In genomic region chr9:96141666-96142065, GRCh38 we compare ENCODE assay signal across 13 cellular contexts.
DNase-seq lines count a peak whose midpoint lies in the region; ATAC-seq and TF ChIP-seq lines count a peak whose summit lies in the region.
"Had no signal": no experiment of that assay in that cellular context is flagged by ENCODE, and none has a peak within 500 bp of the region (broad histone marks: within the 10 kb centered on the region; RNA-seq: fewer than 3 reads in every experiment).

No MANE protein-coding gene starts in this region.

- peak; percentile 30 for DNase-seq in AG08395 (ENCODE audit: low spot score)
- DNase-seq in IMR-90, result peak; percentile 7
- DNase-seq in SJCRH30, result peak in 1 of 2 experiments; percentile 33
- no peak for DNase-seq in mucosa of descending colon
- no peak for DNase-seq in NCI-H2107 (lab: John Stamatoyannopoulos, UW)
- DNase-seq in psoas muscle, result no peak
- DNase-seq in D341Med (ENCODE audit: low spot score), result no peak
- DNase-seq in putamen (ENCODE audit: low spot score), result no peak
- DNase-seq: activated CD8-positive, alpha-beta memory T cell treated with anti-CD3 and anti-CD28 coated beads for 24 hours; NCI-H446 treated with DMSO at 0.1 percent for 48 hours; stimulated activated naive B cell treated with anti-CD40 and anti-IgM and Interleukin-4, amounts not matched to agents 10 μg/mL and 1 μg/mL and 100 μg/mL, for 72 hours had no signal

- peaks cover 4% of the 10 kb centered on the region; the same call in 1 of the 2 replicates for H3K9me1 ChIP-seq in IMR-90 (ENCODE audit: insufficient read depth, low read length)

- H3K27me3 ChIP-seq in IMR-90 (ENCODE audit: control insufficient read depth, insufficient read depth, low read length), result peaks cover 16% of the 10 kb centered on the region
- H3K27me3 ChIP-seq in SJCRH30, result no peaks in the 10 kb centered on the region
- H3K27me3 ChIP-seq in psoas muscle (ENCODE audit: insufficient read depth in 3 of 3, low read length in 2 of 3), result peaks cover 0 to 19% (median 10%) of the 10 kb centered on the region in 3 donors

- H4K5ac ChIP-seq in IMR-90 (ENCODE audit: low read depth, low read length), result no peak overlapping the region

- H2BK5ac ChIP-seq in IMR-90 (ENCODE audit: low read depth, low read length, poor library complexity, severe bottlenecking), result no peak overlapping the region

- no peak overlapping the region for H4K91ac ChIP-seq in IMR-90 (ENCODE audit: insufficient read depth, low read depth, low read length)

- TF ChIP-seq POLR2A in IMR-90 (IDR thresholded peaks at IDR 0.05; ENCODE audit: low read depth, low read length), result no peak

- peaks cover 25% of the 10 kb centered on the region for H3K4me1 ChIP-seq in IMR-90 (ENCODE audit: control insufficient read depth, insufficient read depth, low read length)
- peaks cover 26% of the 10 kb centered on the region for H3K4me1 ChIP-seq in SJCRH30
- H3K4me1 ChIP-seq in mucosa of descending colon (ENCODE audit: low read depth), result peaks cover 11% of the 10 kb centered on the region
- no peaks in the 10 kb centered on the region for H3K4me1 ChIP-seq in psoas muscle

- H3K27ac ChIP-seq in IMR-90 (ENCODE audit: insufficient read depth, low read length), result no peak overlapping the region
- peak overlapping the region; percentile 86; the same call in 1 of the 2 replicates for H3K27ac ChIP-seq in SJCRH30
- H3K27ac ChIP-seq in psoas muscle, result no peak overlapping the region
- H3K27ac ChIP-seq: skin epidermis had no signal

- no peak overlapping the region for H4K8ac ChIP-seq in IMR-90 (ENCODE audit: low read depth in 2 of 2, low read length in 2 of 2)

- no TSS peak for BruUV-seq in IMR-90 (replicated peaks; lab: Mats Ljungman, UMichigan)

- H3K9me3 ChIP-seq in IMR-90 (ENCODE audit: control insufficient read depth, insufficient read depth, low read length), result peaks cover 6% of the 10 kb centered on the region; the same call in 1 of the 2 replicates
- H3K9me3 ChIP-seq in SJCRH30 (replicated peaks), result no peaks in the 10 kb centered on the region
- H3K9me3 ChIP-seq in mucosa of descending colon, result no peaks in the 10 kb centered on the region
- no peaks in the 10 kb centered on the region for H3K9me3 ChIP-seq in psoas muscle

- no peak overlapping the region for H3K23ac ChIP-seq in IMR-90 (ENCODE audit: low read depth, low read length)

- TF ChIP-seq RAD21 in IMR-90 (IDR thresholded peaks at IDR 0.05; ENCODE audit: low read length), result no peak

- H2AK5ac ChIP-seq in IMR-90 (ENCODE audit: low read depth, low read length), result no peak overlapping the region

- no peak overlapping the region for H2AFZ ChIP-seq in IMR-90 (replicated peaks; ENCODE audit: low read length, poor library complexity)

- no peak overlapping the region for H3K56ac ChIP-seq in IMR-90 (ENCODE audit: extremely low read depth, insufficient read depth, low read length)

- no peaks in the 10 kb centered on the region for H4K20me1 ChIP-seq in IMR-90 (ENCODE audit: insufficient read depth, low read length)

- no peak overlapping the region for H3K18ac ChIP-seq in IMR-90 (ENCODE audit: low read depth, low read length)

- dilution Hi-C loops in IMR-90 (cut with HindIII; ENCODE audit: low sequenced_read_pairs, unreplicated experiment), result no loop called here

- ATAC-seq in IMR-90 (ENCODE audit: low read depth) (no peak), mucosa of descending colon (peak; percentile 6), psoas muscle (no peak)
- ATAC-seq: stimulated activated naive B cell treated with anti-CD40 and anti-IgM and Interleukin-4, amounts not matched to agents 10 μg/mL and 1 μg/mL and 100 μg/mL, for 72 hours; WTC11 had no signal

- POLR2A ChIA-PET in IMR-90 (lab: Charles Lee; ENCODE audit: unreplicated experiment), result no interaction called here

- H2BK15ac ChIP-seq in IMR-90 (ENCODE audit: low read depth, low read length), result no peak overlapping the region

- no peaks in the 10 kb centered on the region for H3K79me1 ChIP-seq in IMR-90 (ENCODE audit: low read depth in 1 of 2, low read length in 2 of 2)

- in situ Hi-C loops in IMR-90 (cut with MboI; ENCODE audit: low sequenced_read_pairs), result no loop called here

- TF ChIP-seq CTCF in IMR-90 (conservative IDR thresholded peaks at IDR 0.05; ENCODE audit: low read depth, low read length), result no peak
- TF ChIP-seq CTCF in mucosa of descending colon (IDR thresholded peaks at IDR 0.05), result no peak
- TF ChIP-seq CTCF in psoas muscle (IDR thresholded peaks at IDR 0.05), result no peak

- no peaks in the 10 kb centered on the region for H3K36me3 ChIP-seq in IMR-90 (ENCODE audit: control insufficient read depth, insufficient read depth, low read length)
- H3K36me3 ChIP-seq in SJCRH30, result no peaks in the 10 kb centered on the region
- no peaks in the 10 kb centered on the region for H3K36me3 ChIP-seq in mucosa of descending colon (ENCODE audit: low read depth)
- no peaks in the 10 kb centered on the region for H3K36me3 ChIP-seq in psoas muscle (ENCODE audit: insufficient read depth in 1 of 2, low read depth in 1 of 2)

- H2BK120ac ChIP-seq in IMR-90 (ENCODE audit: low read depth, low read length), result no peak overlapping the region

- H3K9ac ChIP-seq in IMR-90 (ENCODE audit: low read depth, low read length), result no peak overlapping the region

- no peak overlapping the region for H2AK9ac ChIP-seq in IMR-90 (replicated peaks; ENCODE audit: low read depth, low read length, poor library complexity)

- no peak overlapping the region for H3K14ac ChIP-seq in IMR-90 (replicated peaks; ENCODE audit: low read depth, low read length)

- H2BK20ac ChIP-seq in IMR-90 (ENCODE audit: low read depth, low read length), result no peak overlapping the region

- CTCF ChIA-PET in IMR-90 (lab: Yijun Ruan, JAX), result interaction anchor here (0.5 to 0.6 kb wide), 2 partner anchors 13 to 38 kb away, joined by 3 to 7 read pairs; no protein-coding TSS in a partner anchor

- WGBS in IMR-90 (ENCODE audit: extremely low coverage in 2 of 2, insufficient read length in 1 of 2), 2 experiments, result no CpG with 5 or more reads among the region's 5 CpGs
- WGBS in psoas muscle, 3 donors, result 70 to 74% (median 72%) methylated on average over 5 of the region's 5 CpGs

- no peak overlapping the region for H3K4me2 ChIP-seq in IMR-90 (ENCODE audit: low read depth, low read length)

- intact Hi-C loops in IMR-90 (cut with micrococcal nuclease) (no loop called here), mucosa of descending colon (cut with DNase I, micrococcal nuclease) (no loop called here), psoas muscle (cut with DNase I) (no loop called here)

- no peak overlapping the region for H3K4ac ChIP-seq in IMR-90 (ENCODE audit: low read depth, low read length)

- no peak overlapping the region for H3K4me3 ChIP-seq in IMR-90 (ENCODE audit: insufficient read depth, low read depth, low read length)
- H3K4me3 ChIP-seq in SJCRH30, result peak overlapping the region; percentile 54
- H3K4me3 ChIP-seq in mucosa of descending colon, result no peak overlapping the region
- no peak overlapping the region for H3K4me3 ChIP-seq in psoas muscle
- H3K4me3 ChIP-seq: skin epidermis had no signal

TF ChIP-seq in IMR-90, 13 proteins besides CTCF, POLR2A, EP300 and RAD21:
- TF ChIP-seq RFX5 (IDR thresholded peaks at IDR 0.05; ENCODE audit: low read depth, low read length) (no peak), RCOR1 (IDR thresholded peaks at IDR 0.05; ENCODE audit: insufficient replicate concordance, low read length) (no peak)

Comparison
In these comparisons a context has a peak if more than half of its experiments do, and no peak if none do; other contexts are left out.
1. DNase-seq: peak in AG08395 (single experiment) and IMR-90 (single experiment); none in mucosa of descending colon (0 of 3), NCI-H2107 (single experiment), psoas muscle (0 of 2), D341Med (single experiment) and putamen (single experiment).